Comparison of ENCODE assay signal across 8 cellular contexts in the genomic region with DNA sequence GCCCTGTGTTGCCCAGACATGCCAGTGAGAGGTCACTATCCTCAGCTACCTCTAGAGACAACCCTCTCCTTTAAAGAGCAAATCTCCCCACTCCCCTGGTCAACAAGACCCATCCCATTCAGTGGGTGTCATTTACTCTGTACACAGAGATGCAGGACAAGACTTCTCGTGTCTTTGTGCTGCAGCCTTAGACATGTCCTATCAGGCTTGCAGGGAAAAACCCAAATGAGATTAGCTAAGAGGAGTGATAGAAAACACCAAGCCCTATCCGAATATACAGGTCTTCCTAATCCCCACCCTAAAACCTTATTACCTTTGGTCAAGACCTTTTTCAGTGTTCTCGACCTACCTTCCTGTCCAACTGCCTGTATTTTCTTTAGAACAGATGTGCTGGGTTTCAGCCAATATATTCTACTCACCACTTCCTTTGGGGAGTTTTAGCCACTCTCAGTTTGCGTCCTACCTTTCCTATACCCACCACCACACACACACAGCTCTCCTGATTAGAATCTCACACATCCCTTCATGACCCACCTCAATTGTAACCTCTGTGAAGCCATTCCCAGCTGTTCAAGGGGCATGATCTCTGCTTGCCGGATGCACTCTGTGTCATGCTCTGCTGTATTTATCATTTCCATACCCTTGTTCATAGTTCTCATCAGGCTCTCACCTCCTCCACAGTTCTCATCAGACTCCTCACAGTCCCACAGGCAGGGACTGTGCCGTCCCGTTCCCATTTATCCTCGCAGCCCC. TPM values are rescaled to one million over a fixed set of nuclear protein-coding genes. Genes with fewer than 3 reads are reported as not detected.
DNase-seq lines count a peak whose midpoint lies in the region; ATAC-seq and TF ChIP-seq lines count a peak whose summit lies in the region.
"Had no signal": no experiment of that assay in that cellular context is flagged by ENCODE, and none has a peak within 500 bp of the region (broad histone marks: within the 10 kb centered on the region; RNA-seq: fewer than 3 reads in every experiment).

No MANE protein-coding gene starts in this region.

- H3K27ac ChIP-seq in Panc1 (ENCODE audit: low read length) (peak overlapping the region; percentile 69), osteoblast (ENCODE audit: low read depth, low read length) (peak overlapping the region; percentile 82)

- H3K9me3 ChIP-seq in Panc1 (ENCODE audit: control insufficient read depth, insufficient read depth, low read depth, low read length) = no peaks in the 10 kb centered on the region
- H3K9me3 ChIP-seq in osteoblast (ENCODE audit: low read depth, low read length) = no peaks in the 10 kb centered on the region
- H3K9me3 ChIP-seq: heart left ventricle had no signal

- no peak overlapping the region for H2AFZ ChIP-seq in osteoblast (ENCODE audit: low read length)

- H3K4me1 ChIP-seq in Panc1 (ENCODE audit: control insufficient read depth, insufficient read depth, low read length) (peaks cover 58% of the 10 kb centered on the region), osteoblast (ENCODE audit: insufficient read depth, low read length) (peaks cover 76% of the 10 kb centered on the region)

- no TSS peak for BruUV-seq in Panc1 (replicated peaks; lab: Mats Ljungman, UMichigan)

- peaks cover 2% of the 10 kb centered on the region; the same call in 1 of the 2 replicates for H3K36me3 ChIP-seq in Panc1 (ENCODE audit: control insufficient read depth, insufficient read depth, low read length)
- H3K36me3 ChIP-seq in osteoblast (ENCODE audit: insufficient read depth, low read length) = peaks cover 57% of the 10 kb centered on the region

- H3K4me3 ChIP-seq in Panc1 (ENCODE audit: low read depth in 2 of 2, low read length in 2 of 2) (no peak overlapping the region), osteoblast (ENCODE audit: insufficient read depth, low read length) (no peak overlapping the region)
- H3K4me3 ChIP-seq: heart left ventricle had no signal

- no peak for TF ChIP-seq CTCF in Panc1 (IDR thresholded peaks at IDR 0.05)
- TF ChIP-seq CTCF in osteoblast (IDR thresholded peaks at IDR 0.05; ENCODE audit: extremely low read depth, low read depth, low read length) = no peak

- CTCF ChIA-PET in Panc1 (lab: Charles Lee) = no interaction called here

- no peak overlapping the region for H3K4me2 ChIP-seq in osteoblast (ENCODE audit: insufficient read depth, low read length)

- intact Hi-C loops in Panc1 (cut with micrococcal nuclease; ENCODE audit: unreplicated experiment) = no loop called here

- H3K79me2 ChIP-seq in osteoblast (ENCODE audit: insufficient read depth, low read length) = peaks cover 93% of the 10 kb centered on the region

- POLR2A ChIA-PET in Panc1 (lab: Charles Lee) = interaction anchor here (0.5 kb wide), 1 partner anchor 13 kb away, joined by 9 read pairs; no protein-coding TSS in a partner anchor

- in situ Hi-C loops in Panc1 (cut with HindIII; ENCODE audit: low pct_unique_long_range_greater_than_20kb, low sequenced_read_pairs) = no loop called here

- ATAC-seq in GM18907 (IDR thresholded peaks at IDR 0.05; ENCODE audit: unreplicated experiment) = peak; percentile 79
- ATAC-seq in HG02678 (IDR thresholded peaks at IDR 0.05; ENCODE audit: unreplicated experiment) = peak; percentile 63
- ATAC-seq in Panc1 = peak; percentile 9; the same call in 1 of the 2 replicates

- H3K27me3 ChIP-seq in Panc1 (ENCODE audit: control insufficient read depth, insufficient read depth, low read length) (no peaks in the 10 kb centered on the region), osteoblast (ENCODE audit: insufficient read depth, low read length) (no peaks in the 10 kb centered on the region)
- H3K27me3 ChIP-seq: heart left ventricle had no signal

- peaks cover 5% of the 10 kb centered on the region for H4K20me1 ChIP-seq in osteoblast (ENCODE audit: insufficient read depth, low read length)

- DNase-seq in Panc1 (ENCODE audit: low read depth, low spot score) (no peak), osteoblast (ENCODE audit: insufficient read length, low spot score, missing footprints) (no peak), NCI-H2081 (lab: John Stamatoyannopoulos, UW) (no peak), NCI-H1048 (lab: John Stamatoyannopoulos, UW) (no peak)
- DNase-seq in activated naive CD4-positive, alpha-beta T cell treated with anti-CD3 and anti-CD28 coated beads, Interleukin-2, amount 50 U/mL, for 16 hours = no peak
- DNase-seq: heart left ventricle had no signal

RNA-seq across cellular contexts. Expression of gene TRAM2, which starts 39.7 kb away (rescaled TPM):
- 56.7 TPM for total RNA-seq in Panc1 (2021; ENCODE audit: unreplicated experiment)
- 32.2 TPM for polyA plus RNA-seq in Panc1 (2012; ENCODE audit: insufficient read length)
- total RNA-seq in osteoblast = 129 and 155 TPM in 2 replicates

Comparison
In these comparisons a context has a peak if more than half of its experiments do, and no peak if none do; other contexts are left out.
1. ATAC-seq: peak in every context shown above with its lines; median percentile 79 in GM18907; 63 in HG02678; 9 in Panc1.